24 cellular contexts compared by ENCODE assay signal in the genomic region with DNA sequence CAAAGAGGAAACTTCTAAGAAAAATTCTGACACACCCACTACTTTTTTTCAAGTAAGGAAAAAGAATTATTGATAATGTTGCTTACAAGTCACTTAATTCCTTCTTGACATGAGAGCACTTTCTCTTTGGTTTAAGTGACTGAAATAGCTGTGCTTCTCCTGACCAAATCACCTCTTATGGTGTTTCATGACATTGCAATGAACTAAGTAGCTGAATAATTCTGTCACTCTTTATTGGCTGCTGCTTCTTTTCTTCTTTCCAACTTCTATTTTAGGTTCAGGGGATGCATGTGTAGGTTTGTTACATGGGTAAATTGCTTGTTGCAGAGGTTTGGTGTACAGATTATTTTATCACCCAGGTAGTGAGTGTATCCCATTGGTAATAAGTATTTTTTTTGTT.
"Had no signal": no experiment of that assay in that cellular context is flagged by ENCODE, and none has a peak within 500 bp of the region (broad histone marks: within the 10 kb centered on the region; RNA-seq: fewer than 3 reads in every experiment).

No MANE protein-coding gene starts in this region.

- H3K4me3 ChIP-seq: hepatocyte, lung, neural progenitor cell, psoas muscle, right lobe of liver, smooth muscle cell, tibial nerve, uterus had no signal

- H3K4me1 ChIP-seq: neural progenitor cell, parathyroid adenoma, psoas muscle, tibial nerve, uterus had no signal

- DNase-seq: islet precursor cell; mesendoderm; naive B cell; natural killer cell; nephron progenitor cell; occipital lobe; psoas muscle; right lobe of liver; stimulated activated CD4-positive, alpha-beta T cell treated with anti-CD3 and anti-CD28 coated beads, Interleukin-1b, Interleukin-23, amount 100 ng/mL, for 48 hours; stimulated activated CD4-positive, alpha-beta T cell treated with anti-CD3 and anti-CD28 coated beads, Interleukin-2, amount 100 ng/mL, for 48 hours; stimulated activated CD4-positive, alpha-beta T cell treated with anti-CD3 and anti-CD28 coated beads, Interleukin-4, amount 100 ng/mL, for 4 hours; stimulated activated CD8-positive, alpha-beta memory T cell treated with anti-CD3 and anti-CD28 coated beads, Interleukin-4, amount 100 ng/mL, for 48 hours; stimulated activated naive CD4-positive, alpha-beta T cell treated with Interleukin-2 at 50 U/mL for 16 hours; stimulated activated naive CD8-positive, alpha-beta T cell treated with anti-CD3 and anti-CD28 coated beads, Interleukin-15, amount 100 ng/mL, for 72 hours; substantia nigra; uterus had no signal

- H3K36me3 ChIP-seq: neural progenitor cell, neutrophil, right lobe of liver, tibial nerve, uterus had no signal

- H3K9me3 ChIP-seq: neutrophil, psoas muscle, right lobe of liver, tibial nerve, uterus had no signal

- ATAC-seq: natural killer cell; psoas muscle; stimulated activated memory B cell treated with anti-CD40 and anti-IgM and Interleukin-4, amounts not matched to agents 10 μg/mL and 1 μg/mL and 100 μg/mL, for 72 hours; stimulated activated naive CD8-positive, alpha-beta T cell treated with anti-CD3 and anti-CD28 coated beads, Interleukin-15, amount 100 ng/mL, for 72 hours had no signal

- H3K27ac ChIP-seq: hepatocyte, neural progenitor cell, neutrophil, parathyroid adenoma, psoas muscle, right lobe of liver, tibial nerve, uterus had no signal

- H3K27me3 ChIP-seq: hepatocyte, neural progenitor cell, neutrophil, right lobe of liver, tibial nerve, uterus had no signal

- H3K4me2 ChIP-seq: hepatocyte, neural progenitor cell, smooth muscle cell had no signal
